8 cellular contexts compared by ENCODE assay signal in genomic region chr4:8158710-8159521, GRCh38. TPM values are rescaled to one million over a fixed set of nuclear protein-coding genes. Genes with fewer than 3 reads are reported as not detected.
DNase-seq lines count a peak whose midpoint lies in the region; ATAC-seq and TF ChIP-seq lines count a peak whose summit lies in the region.

Gene ABLIM2, minus strand, starts transcription at chr4:8158813. Its CDS starts 124 bp downstream, at chr4:8158689.

- H3K4me1 ChIP-seq in hepatocyte (ENCODE audit: insufficient read depth) (no peaks in the 10 kb centered on the region), rectal smooth muscle tissue (ENCODE audit: control insufficient read depth, insufficient read depth, low read length) (peaks cover 4% of the 10 kb centered on the region), aorta (ENCODE audit: control insufficient read depth in 1 of 2, insufficient read depth in 2 of 2, low read length in 2 of 2) (no peaks in the 10 kb centered on the region)

- H3K4me2 ChIP-seq in hepatocyte: peak within 1 kb of the TSS; percentile 93

- H3K9me3 ChIP-seq in hepatocyte (ENCODE audit: low read depth): no peaks in the 10 kb centered on the region
- H3K9me3 ChIP-seq in aorta (ENCODE audit: control insufficient read depth, low read length): no peaks in the 10 kb centered on the region

- no peaks in the 10 kb centered on the region for H3K79me2 ChIP-seq in hepatocyte

- H3K36me3 ChIP-seq in hepatocyte (replicated peaks; ENCODE audit: insufficient read depth, low read depth) (no peaks in the 10 kb centered on the region), rectal smooth muscle tissue (ENCODE audit: control insufficient read depth, insufficient read depth, low read length) (no peaks in the 10 kb centered on the region), aorta (ENCODE audit: control insufficient read depth in 1 of 2, insufficient read depth in 2 of 2, low read length in 1 of 2) (no peaks in the 10 kb centered on the region)

- peaks cover 2% of the 10 kb centered on the region for H3K36me3 Mint-ChIP-seq in T-helper 2 cell treated with Interferon-gamma antibody and Interleukin-4, amounts not matched to agents 5 μg/mL and 100 μg/mL, for 36 hours (ENCODE audit: low read depth)

- intact Hi-C loops in aorta (cut with DNase I): no loop called here

- peak within 1 kb of the TSS; percentile 72 for H3K27ac Mint-ChIP-seq in T-helper 2 cell treated with Interferon-gamma antibody and Interleukin-4, amounts not matched to agents 5 μg/mL and 100 μg/mL, for 36 hours

- H3K27me3 ChIP-seq in hepatocyte: peaks cover 16% of the 10 kb centered on the region
- no peaks in the 10 kb centered on the region for H3K27me3 ChIP-seq in rectal smooth muscle tissue (ENCODE audit: control insufficient read depth, insufficient read depth, low read length)
- H3K27me3 ChIP-seq in aorta (ENCODE audit: control insufficient read depth in 1 of 2, insufficient read depth in 2 of 2, low read length in 1 of 2): no peaks in the 10 kb centered on the region

- no peaks in the 10 kb centered on the region for H3K9me3 Mint-ChIP-seq in T-helper 2 cell treated with Interferon-gamma antibody and Interleukin-4, amounts not matched to agents 5 μg/mL and 100 μg/mL, for 36 hours

- WGBS in hepatocyte (ENCODE audit: low lambda C conversion rate, missing lambda C conversion rate): under 1% methylated on average over 51 of the region's 94 CpGs
- 0% methylated on average over 87 to 94 of the region's 94 CpGs for WGBS in aorta, 2 donors

- peak; percentile 86 for DNase-seq in NCI-H187 treated with DMSO at 0.1 percent for 48 hours (lab: John Stamatoyannopoulos, UW)
- peak; percentile 99 for DNase-seq in T-helper 2 cell treated with Interferon-gamma antibody and Interleukin-4, amounts not matched to agents 5 μg/mL and 100 μg/mL, for 36 hours (ENCODE audit: low spot score)
- DNase-seq in astrocyte of the cerebellum (ENCODE audit: low read depth): peak; percentile 92
- DNase-seq in hepatocyte (ENCODE audit: low spot score): peak; percentile 99
- peak; percentile 99 for DNase-seq in aorta

- ATAC-seq in GM18505 (IDR thresholded peaks at IDR 0.05; ENCODE audit: unreplicated experiment): peak; percentile 97
- peak; percentile 98 for ATAC-seq in HG02970 (IDR thresholded peaks at IDR 0.05; ENCODE audit: low FRiP score, unreplicated experiment)
- peak; percentile 98 for ATAC-seq in aorta (ENCODE audit: low FRiP score)

- in situ Hi-C loops in astrocyte of the cerebellum (cut with HindIII; ENCODE audit: low sequenced_read_pairs): no loop called here

- no peak for TF ChIP-seq CTCF in astrocyte of the cerebellum (IDR thresholded peaks at IDR 0.05; ENCODE audit: low read depth, low read length, missing control alignments)
- no peak for TF ChIP-seq CTCF in hepatocyte (IDR thresholded peaks at IDR 0.05; ENCODE audit: poor library complexity)

- H3K4me3 ChIP-seq in astrocyte of the cerebellum (ENCODE audit: low read depth, low read length): peak within 1 kb of the TSS; percentile 88
- peak within 1 kb of the TSS; percentile 51 for H3K4me3 ChIP-seq in hepatocyte
- peak within 1 kb of the TSS; percentile 88 for H3K4me3 ChIP-seq in rectal smooth muscle tissue (ENCODE audit: low read length)
- H3K4me3 ChIP-seq in aorta (ENCODE audit: low read length in 2 of 2): peak within 1 kb of the TSS; percentile 66 to 78

- H3K27ac ChIP-seq in hepatocyte: no peak within 1 kb of the TSS
- H3K27ac ChIP-seq in rectal smooth muscle tissue (ENCODE audit: low read depth, low read length): peak within 1 kb of the TSS; percentile 21
- H3K27ac ChIP-seq in aorta (ENCODE audit: low read depth in 1 of 2, low read length in 2 of 2): peak within 1 kb of the TSS in 1 of 2 donors; percentile 3

- H3K27me3 Mint-ChIP-seq in T-helper 2 cell treated with Interferon-gamma antibody and Interleukin-4, amounts not matched to agents 5 μg/mL and 100 μg/mL, for 36 hours (ENCODE audit: low read depth): peaks cover 26% of the 10 kb centered on the region

- peak within 1 kb of the TSS; percentile 99 for H3K4me3 Mint-ChIP-seq in T-helper 2 cell treated with Interferon-gamma antibody and Interleukin-4, amounts not matched to agents 5 μg/mL and 100 μg/mL, for 36 hours

- TF ChIP-seq POLR2A in GM18505 (IDR thresholded peaks at IDR 0.05; ENCODE audit: borderline replicate concordance, extremely low read depth, insufficient read depth, insufficient read length): peak; percentile 74

- peak within 1 kb of the TSS; percentile 81 for H3K9ac ChIP-seq in rectal smooth muscle tissue (ENCODE audit: low read length)

- no peaks in the 10 kb centered on the region for H4K20me1 ChIP-seq in hepatocyte (ENCODE audit: insufficient read depth, poor library complexity, severe bottlenecking)

- peaks cover 6% of the 10 kb centered on the region for H3K4me1 Mint-ChIP-seq in T-helper 2 cell treated with Interferon-gamma antibody and Interleukin-4, amounts not matched to agents 5 μg/mL and 100 μg/mL, for 36 hours (ENCODE audit: low read depth)

- H3K9me2 ChIP-seq in hepatocyte (replicated peaks; ENCODE audit: insufficient read depth): no peaks in the 10 kb centered on the region

- peak within 1 kb of the TSS; percentile 83 for H2AFZ ChIP-seq in hepatocyte

RNA-seq across cellular contexts. Expression of gene ABLIM2, which starts in this region (rescaled TPM):
- total RNA-seq in hepatocyte (0.68 and 1.7 TPM in 2 replicates), aorta (10 to 100 TPM; 15.4 to 20.2 TPM)
- polyA plus RNA-seq in hepatocyte (2.0 and 3.3 TPM in 2 replicates), aorta (1 to 10 TPM; 5.3 to 6.8 TPM)
